Comparison of ENCODE assay signal across 20 cellular contexts in genomic region chr9:77885104-77885672, GRCh38.
DNase-seq lines count a peak whose midpoint lies in the region; ATAC-seq, FAIRE-seq and TF ChIP-seq lines count a peak whose summit lies in the region.
"Had no signal": no experiment of that assay in that cellular context is flagged by ENCODE, and none has a peak within 500 bp of the region (broad histone marks: within the 10 kb centered on the region; RNA-seq: fewer than 3 reads in every experiment).

No MANE protein-coding gene starts in this region.

- FAIRE-seq in keratinocyte (lab: Jason Lieb, UNC) = peak; percentile 36
- FAIRE-seq: kidney had no signal

- H3K4me3 ChIP-seq in HUES48 (ENCODE audit: low read depth, low read length) = no peak overlapping the region
- no peak overlapping the region for H3K4me3 ChIP-seq in adipocyte (ENCODE audit: low read length)
- H3K4me3 ChIP-seq in keratinocyte (ENCODE audit: control insufficient read depth in 2 of 3, extremely low read depth in 1 of 3, insufficient read depth in 2 of 3, low read depth in 1 of 3, low read length in 3 of 3) = no peak overlapping the region
- no peak overlapping the region for H3K4me3 ChIP-seq in heart left ventricle

- DNase-seq in adipocyte (ENCODE audit: low read depth) = peak; percentile 14
- no peak for DNase-seq in keratinocyte (ENCODE audit: low read depth, low spot score)
- DNase-seq in progenitor cell of endocrine pancreas (ENCODE audit: low spot score, unreplicated experiment) = no peak
- DNase-seq in heart left ventricle = no peak
- no peak for DNase-seq in COR-L47 (lab: John Stamatoyannopoulos, UW)
- no peak for DNase-seq in stimulated activated CD4-positive, alpha-beta T cell treated with anti-CD3 and anti-CD28 coated beads, Interleukin-4, amount 100 ng/mL, for 1 hour
- DNase-seq: activated CD4-positive, alpha-beta memory T cell treated with anti-CD3 and anti-CD28 coated beads for 36 hours; activated naive CD4-positive, alpha-beta T cell treated with anti-CD3 and anti-CD28 coated beads, Interleukin-2, amount 10 ng/mL, durations not matched to agents 7 days and 5 days; activated T-cell treated with anti-CD3 and anti-CD28 coated beads, Interleukin-2, amount 50 U/mL, for 1 hour; CD4-positive, alpha-beta memory T cell; DMS79; kidney; NCI-H1105 treated with DMSO at 0.1 percent for 48 hours; NCI-H2171; NCI-H748 treated with DMSO at 0.1 percent for 48 hours; WERI-Rb-1 had no signal

- no peaks in the 10 kb centered on the region for H3K36me3 Mint-ChIP-seq in progenitor cell of endocrine pancreas (ENCODE audit: insufficient read depth)
- H3K36me3 Mint-ChIP-seq: natural killer cell treated with Interleukin-12 subunit alpha and Interleukin-12 subunit beta and Interleukin-15 and Interleukin-18, amount 100 ng/mL, for 72 hours had no signal

- dilution Hi-C loops in keratinocyte (cut with MboI; ENCODE audit: extremely low pct_ligation_motif_present, low sequenced_read_pairs) = no loop called here

- no peaks in the 10 kb centered on the region for H4K20me1 ChIP-seq in keratinocyte (ENCODE audit: control insufficient read depth, extremely low read depth, insufficient read depth, low read length)

- H3K4me2 ChIP-seq in keratinocyte (ENCODE audit: control insufficient read depth, extremely low read depth, insufficient read depth, low read depth, low read length) = no peak overlapping the region

- no peak for TF ChIP-seq POLR2A in heart left ventricle (IDR thresholded peaks at IDR 0.05)

- intact Hi-C loops in heart left ventricle (cut with DNase I) = no loop called here

- H3K27me3 Mint-ChIP-seq in progenitor cell of endocrine pancreas = no peaks in the 10 kb centered on the region
- H3K27me3 Mint-ChIP-seq: activated CD4-positive, alpha-beta memory T cell treated with anti-CD3 and anti-CD28 coated beads for 36 hours; activated naive CD4-positive, alpha-beta T cell treated with anti-CD3 and anti-CD28 coated beads, Interleukin-2, amount 10 ng/mL, durations not matched to agents 7 days and 5 days; CD4-positive, alpha-beta memory T cell; natural killer cell treated with Interleukin-12 subunit alpha and Interleukin-12 subunit beta and Interleukin-15 and Interleukin-18, amount 100 ng/mL, for 72 hours had no signal

- no peaks in the 10 kb centered on the region for H3K9me3 Mint-ChIP-seq in progenitor cell of endocrine pancreas (ENCODE audit: low read depth)
- H3K9me3 Mint-ChIP-seq: activated CD4-positive, alpha-beta memory T cell treated with anti-CD3 and anti-CD28 coated beads for 36 hours; activated naive CD4-positive, alpha-beta T cell treated with anti-CD3 and anti-CD28 coated beads, Interleukin-2, amount 10 ng/mL, durations not matched to agents 7 days and 5 days; CD4-positive, alpha-beta memory T cell; natural killer cell treated with Interleukin-12 subunit alpha and Interleukin-12 subunit beta and Interleukin-15 and Interleukin-18, amount 100 ng/mL, for 72 hours had no signal

- no peaks in the 10 kb centered on the region for H3K36me3 ChIP-seq in HUES48 (ENCODE audit: control insufficient read depth, insufficient read depth, low read length)
- no peaks in the 10 kb centered on the region for H3K36me3 ChIP-seq in adipocyte (ENCODE audit: control insufficient read depth, insufficient read depth, low read length, severe bottlenecking)
- no peaks in the 10 kb centered on the region for H3K36me3 ChIP-seq in keratinocyte (ENCODE audit: control insufficient read depth in 2 of 2, extremely low read depth in 1 of 2, insufficient read depth in 2 of 2, low read length in 2 of 2)
- H3K36me3 ChIP-seq in heart left ventricle = no peaks in the 10 kb centered on the region
- H3K36me3 ChIP-seq: WERI-Rb-1 had no signal

- peaks cover 13% of the 10 kb centered on the region for H3K79me2 ChIP-seq in keratinocyte (ENCODE audit: control insufficient read depth, insufficient read depth, low read length)

- H3K4me1 Mint-ChIP-seq in progenitor cell of endocrine pancreas (ENCODE audit: low read depth) = peaks cover 31% of the 10 kb centered on the region

- ATAC-seq in heart left ventricle (no peak), GM18909 (IDR thresholded peaks at IDR 0.05; ENCODE audit: poor library complexity, unreplicated experiment) (no peak)
- ATAC-seq: natural killer cell treated with Interleukin-12 subunit alpha and Interleukin-12 subunit beta and Interleukin-15 and Interleukin-18, amount 100 ng/mL, for 72 hours had no signal

- H3K9ac ChIP-seq in HUES48 (ENCODE audit: low read depth, low read length) = no peak overlapping the region
- no peak overlapping the region for H3K9ac ChIP-seq in adipocyte (ENCODE audit: low read length)
- H3K9ac ChIP-seq in keratinocyte (ENCODE audit: control insufficient read depth, extremely low read depth, insufficient read depth, low read length) = no peak overlapping the region

- no peaks in the 10 kb centered on the region for H3K27me3 ChIP-seq in HUES48 (ENCODE audit: control insufficient read depth, insufficient read depth, low read length)
- no peaks in the 10 kb centered on the region for H3K27me3 ChIP-seq in adipocyte (replicated peaks; ENCODE audit: control insufficient read depth, insufficient read depth, low read length)
- no peaks in the 10 kb centered on the region for H3K27me3 ChIP-seq in keratinocyte (ENCODE audit: control insufficient read depth, extremely low read depth, insufficient read depth, low read length)
- no peaks in the 10 kb centered on the region for H3K27me3 ChIP-seq in heart left ventricle
- H3K27me3 ChIP-seq: foreskin keratinocyte had no signal

- H3K27ac Mint-ChIP-seq in progenitor cell of endocrine pancreas = peak overlapping the region; percentile 73
- H3K27ac Mint-ChIP-seq: activated CD4-positive, alpha-beta memory T cell treated with anti-CD3 and anti-CD28 coated beads for 36 hours; activated naive CD4-positive, alpha-beta T cell treated with anti-CD3 and anti-CD28 coated beads, Interleukin-2, amount 10 ng/mL, durations not matched to agents 7 days and 5 days had no signal

- TF ChIP-seq CTCF in keratinocyte (optimal IDR thresholded peaks at IDR 0.05 in 1 of 3, IDR thresholded peaks at IDR 0.05 in 1 of 3, conservative IDR thresholded peaks at IDR 0.05 in 1 of 3; ENCODE audit: extremely low read depth in 1 of 3, insufficient read depth in 2 of 3, low read length in 3 of 3) (no peak), progenitor cell of endocrine pancreas (IDR thresholded peaks at IDR 0.05; ENCODE audit: unreplicated experiment) (no peak), heart left ventricle (IDR thresholded peaks at IDR 0.05) (no peak)

- no peak overlapping the region for H2AFZ ChIP-seq in keratinocyte (ENCODE audit: control insufficient read depth, low read length)

- peak overlapping the region; percentile 84 for H3K27ac ChIP-seq in HUES48 (ENCODE audit: low read depth, low read length)
- no peak overlapping the region for H3K27ac ChIP-seq in keratinocyte (ENCODE audit: control insufficient read depth, insufficient read depth, low read length)
- peak overlapping the region in 1 of 12 donors; percentile 13 for H3K27ac ChIP-seq in heart left ventricle
- H3K27ac ChIP-seq: foreskin keratinocyte, WERI-Rb-1 had no signal

- WGBS in heart left ventricle, 4 donors = 75 to 82% (median 76%) methylated on average over 3 of the region's 3 CpGs

- H3K9me3 ChIP-seq in HUES48 (ENCODE audit: control insufficient read depth, insufficient read depth, low read length) (no peaks in the 10 kb centered on the region), adipocyte (ENCODE audit: control insufficient read depth, low read length) (no peaks in the 10 kb centered on the region), keratinocyte (ENCODE audit: control insufficient read depth, low read depth, low read length) (no peaks in the 10 kb centered on the region), heart left ventricle (no peaks in the 10 kb centered on the region)

- no peak overlapping the region for H3K4me3 Mint-ChIP-seq in progenitor cell of endocrine pancreas (ENCODE audit: low read depth)
- H3K4me3 Mint-ChIP-seq: activated CD4-positive, alpha-beta memory T cell treated with anti-CD3 and anti-CD28 coated beads for 36 hours; activated naive CD4-positive, alpha-beta T cell treated with anti-CD3 and anti-CD28 coated beads, Interleukin-2, amount 10 ng/mL, durations not matched to agents 7 days and 5 days; CD4-positive, alpha-beta memory T cell; natural killer cell treated with Interleukin-12 subunit alpha and Interleukin-12 subunit beta and Interleukin-15 and Interleukin-18, amount 100 ng/mL, for 72 hours had no signal

- H3K4me1 ChIP-seq in HUES48 (ENCODE audit: control insufficient read depth, insufficient read depth, low read length) = peaks cover 30% of the 10 kb centered on the region
- peaks cover 23% of the 10 kb centered on the region for H3K4me1 ChIP-seq in adipocyte (ENCODE audit: control insufficient read depth, insufficient read depth, low read length)
- H3K4me1 ChIP-seq in keratinocyte (ENCODE audit: control insufficient read depth, extremely low read depth, insufficient read depth, low read length) = peaks cover 40% of the 10 kb centered on the region
- H3K4me1 ChIP-seq in heart left ventricle = peaks cover 0 to 27% (median 10%) of the 10 kb centered on the region in 12 donors

- no peaks in the 10 kb centered on the region for H3K9me1 ChIP-seq in keratinocyte (ENCODE audit: control insufficient read depth, extremely low read depth, insufficient read depth, low read length)
